In genomic region chr14:77026930-77027537, GRCh38 we compare ENCODE assay signal across 1 cellular context.
TF ChIP-seq lines count a peak whose summit lies in the region.

No MANE protein-coding gene starts in this region.

TF ChIP-seq in IMR-90, 13 proteins besides CTCF, POLR2A, EP300 and RAD21:
- TF ChIP-seq CEBPB (IDR thresholded peaks at IDR 0.05; ENCODE audit: low read depth, low read length), result no peak
- TF ChIP-seq SMC3 (IDR thresholded peaks at IDR 0.05; ENCODE audit: low read depth, low read length), result peak; percentile 4; the same call in 1 of the 2 replicates
- no peak for TF ChIP-seq NFE2L2 (IDR thresholded peaks at IDR 0.05; ENCODE audit: low read depth, low read length)
- TF ChIP-seq MXI1 (IDR thresholded peaks at IDR 0.05; ENCODE audit: borderline replicate concordance, low read depth, low read length), result no peak
- TF ChIP-seq USF2 (IDR thresholded peaks at IDR 0.05; ENCODE audit: low read depth, low read length), result no peak
- no peak for TF ChIP-seq ELK1 (IDR thresholded peaks at IDR 0.05; ENCODE audit: borderline replicate concordance, low read depth, low read length)
- no peak for TF ChIP-seq BHLHE40 (IDR thresholded peaks at IDR 0.05; ENCODE audit: low read depth, low read length)
- no peak; the same call in 1 of the 2 replicates for TF ChIP-seq CHD1 (IDR thresholded peaks at IDR 0.05; ENCODE audit: low read depth, low read length)
